ENCODE assay signal across 8 cellular contexts in the genomic region with DNA sequence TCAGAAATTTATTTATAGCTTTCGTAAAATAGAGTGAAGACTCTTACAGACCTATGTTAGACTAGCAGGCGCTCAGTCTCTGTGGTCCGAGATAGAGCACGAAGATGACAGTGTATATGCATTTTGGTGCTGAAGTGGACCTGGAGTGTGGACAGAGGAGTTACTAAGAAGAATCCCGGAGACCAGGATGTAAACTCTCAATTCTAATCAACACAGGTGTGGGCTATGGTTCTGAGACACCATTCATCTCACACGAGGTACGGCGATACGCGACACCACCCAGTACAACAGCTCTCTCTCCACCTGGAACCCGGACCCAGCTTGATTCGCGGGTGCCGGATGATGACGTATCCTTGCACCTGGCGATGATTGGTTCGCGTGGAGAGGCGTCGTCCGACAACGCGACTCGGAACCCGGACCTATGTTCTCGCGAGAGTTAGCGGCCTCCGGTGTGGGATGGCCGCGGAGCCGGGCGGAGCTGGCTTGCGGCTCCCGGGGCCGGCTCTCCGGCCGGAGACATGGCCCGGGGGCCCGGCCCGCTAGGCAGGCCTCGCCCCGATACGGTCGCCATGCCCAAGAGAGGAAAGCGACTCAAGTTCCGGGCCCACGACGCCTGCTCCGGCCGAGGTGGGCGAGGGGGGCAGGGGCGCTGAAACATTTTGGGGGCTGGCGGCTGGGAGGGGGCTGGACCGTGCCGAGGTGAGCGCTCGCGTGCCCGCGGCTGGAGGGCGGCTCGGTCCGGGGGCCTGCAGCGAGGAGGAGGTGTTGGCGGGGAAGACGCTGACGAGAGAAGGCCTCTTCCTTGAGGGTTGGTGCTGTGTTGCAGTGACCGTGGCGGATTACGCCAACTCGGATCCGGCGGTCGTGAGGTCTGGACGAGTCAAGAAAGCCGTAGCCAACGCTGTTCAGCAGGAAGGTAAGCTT. TPM values are rescaled to one million over a fixed set of nuclear protein-coding genes. Genes with fewer than 3 reads are reported as not detected.
DNase-seq lines count a peak whose midpoint lies in the region; ATAC-seq and TF ChIP-seq lines count a peak whose summit lies in the region.

A gene with protein sequence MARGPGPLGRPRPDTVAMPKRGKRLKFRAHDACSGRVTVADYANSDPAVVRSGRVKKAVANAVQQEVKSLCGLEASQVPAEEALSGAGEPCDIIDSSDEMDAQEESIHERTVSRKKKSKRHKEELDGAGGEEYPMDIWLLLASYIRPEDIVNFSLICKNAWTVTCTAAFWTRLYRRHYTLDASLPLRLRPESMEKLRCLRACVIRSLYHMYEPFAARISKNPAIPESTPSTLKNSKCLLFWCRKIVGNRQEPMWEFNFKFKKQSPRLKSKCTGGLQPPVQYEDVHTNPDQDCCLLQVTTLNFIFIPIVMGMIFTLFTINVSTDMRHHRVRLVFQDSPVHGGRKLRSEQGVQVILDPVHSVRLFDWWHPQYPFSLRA (plus strand): TSS at position 427 of the 924 bp plus-strand sequence. CDS start 92 bp downstream, at position 519.

- H2AFZ ChIP-seq in Karpas-422 (ENCODE audit: low read length) = peak within 1 kb of the TSS; percentile 24

- no peaks in the 10 kb centered on the region for H3K9me3 ChIP-seq in Karpas-422 (ENCODE audit: low read length)
- no peaks in the 10 kb centered on the region for H3K9me3 ChIP-seq in esophagus squamous epithelium

- no peaks in the 10 kb centered on the region for H3K9me2 ChIP-seq in Karpas-422 (replicated peaks; ENCODE audit: insufficient read depth, low read length)

- 0 to 1% methylated on average over 23 to 36 of the region's 78 CpGs for WGBS in esophagus squamous epithelium, 2 donors

- no peaks in the 10 kb centered on the region for H3K27me3 ChIP-seq in Karpas-422 (ENCODE audit: low read length)
- H3K27me3 ChIP-seq in esophagus squamous epithelium = no peaks in the 10 kb centered on the region

- peaks cover 27% of the 10 kb centered on the region for H3K36me3 ChIP-seq in Karpas-422 (ENCODE audit: insufficient read depth, low read length)
- peaks cover 0 to 35% (median 8%) of the 10 kb centered on the region in 3 donors for H3K36me3 ChIP-seq in esophagus squamous epithelium

- peaks cover 32% of the 10 kb centered on the region for H3K4me1 ChIP-seq in Karpas-422 (ENCODE audit: low read length)
- H3K4me1 ChIP-seq in esophagus squamous epithelium = peaks cover 0 to 32% (median 15%) of the 10 kb centered on the region in 3 donors

- peak within 1 kb of the TSS; percentile 2; the same call in 1 of the 2 replicates for H3K27ac ChIP-seq in Karpas-422 (ENCODE audit: low read length)
- peak within 1 kb of the TSS; percentile 90 to 96 (median 92) for H3K27ac ChIP-seq in esophagus squamous epithelium

- peak; percentile 93 for DNase-seq in DMS79 (lab: John Stamatoyannopoulos, UW)
- DNase-seq in Karpas-422 = peak; percentile 99
- peak; percentile 97 for DNase-seq in RKO (ENCODE audit: low spot score)
- DNase-seq in activated T-helper 1 cell treated with Interleukin-2 at 50 U/mL for 16 hours (ENCODE audit: low read depth) = peak; percentile 86
- DNase-seq in esophagus squamous epithelium (lab: John Stamatoyannopoulos, UW) = peak; percentile 86
- DNase-seq in myocyte (ENCODE audit: low read depth) = peak; percentile 98
- peak; percentile 82 to 96 for DNase-seq in stimulated activated CD8-positive, alpha-beta memory T cell treated with anti-CD3 and anti-CD28 coated beads, Interleukin-7, amount 100 ng/mL, for 48 hours (ENCODE audit: extremely low read depth in 1 of 2, low read depth in 1 of 2)

- H4K20me1 ChIP-seq in Karpas-422 (ENCODE audit: insufficient read depth, low read depth, low read length) = 0 out of 2 replicates have a peak, but pooled peaks cover 3% of the 10 kb centered on the region

- TF ChIP-seq CTCF in esophagus squamous epithelium (IDR thresholded peaks at IDR 0.05) = peak in 1 of 6 experiments; percentile 4

- intact Hi-C loops in esophagus squamous epithelium (cut with DNase I) = no loop called here

- peak in 2 of 4 donors; percentile 71 to 93 for TF ChIP-seq POLR2A in esophagus squamous epithelium (IDR thresholded peaks at IDR 0.05)

- H3K79me2 ChIP-seq in Karpas-422 (ENCODE audit: low read length) = peaks cover 49% of the 10 kb centered on the region

- H3K4me3 ChIP-seq in Karpas-422 (ENCODE audit: low read length) = peak within 1 kb of the TSS; percentile 90
- peak within 1 kb of the TSS; percentile 67 to 87 (median 75) for H3K4me3 ChIP-seq in esophagus squamous epithelium

- peak within 1 kb of the TSS; percentile 96 for H3K4me2 ChIP-seq in Karpas-422 (ENCODE audit: low read depth, low read length, poor library complexity, severe bottlenecking)

- H3K9ac ChIP-seq in Karpas-422 (ENCODE audit: low read length) = peak within 1 kb of the TSS; percentile 94

- ATAC-seq in GM21786 (IDR thresholded peaks at IDR 0.05; ENCODE audit: unreplicated experiment) = peak; percentile 92

RNA-seq across cellular contexts. Expression of the gene that starts here (rescaled TPM):
- total RNA-seq in Karpas-422 (2014; rRNA removed; shearing (Covaris generic); ENCODE audit: low replicate concordance) = 65.3 and 81.0 TPM in 2 replicates
- total RNA-seq in esophagus squamous epithelium (10 to 100 TPM; 39.4 to 77.4 (median 66.5) TPM), myocyte (90.5 and 108 TPM in 2 replicates)
- 59.0 TPM for polyA plus RNA-seq in myocyte (2012)

Comparison
In these comparisons a context has a peak if more than half of its experiments do, and no peak if none do; other contexts are left out.
1. Peak in every context shown above with its lines: DNase-seq, ATAC-seq, H3K4me3 ChIP-seq and H3K27ac ChIP-seq.